1 cellular context compared by ENCODE assay signal in genomic region chr1:246532519-246532918, GRCh38.
TF ChIP-seq lines count a peak whose summit lies in the region.

No MANE protein-coding gene starts in this region.

TF ChIP-seq in K562, 482 proteins besides CTCF, POLR2A, EP300 and RAD21:
- TF ChIP-seq MLLT1 (IDR thresholded peaks at IDR 0.05): no peak
- no peak for TF ChIP-seq CEBPZ (IDR thresholded peaks at IDR 0.05; ENCODE audit: borderline replicate concordance, low read depth, low read length)
- TF ChIP-seq U2AF2 (optimal IDR thresholded peaks at IDR 0.05; ENCODE audit: low read depth, low read length): no peak
- TF ChIP-seq MCM2 (IDR thresholded peaks at IDR 0.05; ENCODE audit: low read depth): no peak
- no peak for TF ChIP-seq CEBPB (tag; IDR thresholded peaks at IDR 0.05)
- no peak for TF ChIP-seq HDAC8 (tag; IDR thresholded peaks at IDR 0.05)
- TF ChIP-seq ARHGAP35 (IDR thresholded peaks at IDR 0.05; ENCODE audit: partially characterized antibody): no peak
- TF ChIP-seq CBFA2T3 (IDR thresholded peaks at IDR 0.05): no peak
- TF ChIP-seq CHAMP1 (IDR thresholded peaks at IDR 0.05): no peak
- no peak for TF ChIP-seq DACH1 (IDR thresholded peaks at IDR 0.05; ENCODE audit: partially characterized antibody)
- no peak for TF ChIP-seq POLR2AphosphoS5 (IDR thresholded peaks at IDR 0.05; ENCODE audit: control insufficient read depth, insufficient read depth, low read depth, low read length)
- TF ChIP-seq E2F1 (CRISPR knock-in tag; IDR thresholded peaks at IDR 0.05): no peak
- TF ChIP-seq ZNF583 (CRISPR knock-in tag; IDR thresholded peaks at IDR 0.05): no peak
- no peak for TF ChIP-seq CLOCK (CRISPR knock-in tag; IDR thresholded peaks at IDR 0.05; ENCODE audit: borderline replicate concordance)
- no peak for TF ChIP-seq ZNF764 (CRISPR knock-in tag; IDR thresholded peaks at IDR 0.05; ENCODE audit: low read depth)
- TF ChIP-seq EHMT2 (IDR thresholded peaks at IDR 0.05): no peak
- TF ChIP-seq ZNF778 (CRISPR knock-in tag; IDR thresholded peaks at IDR 0.05): no peak
- TF ChIP-seq ILK (tag; IDR thresholded peaks at IDR 0.05; ENCODE audit: borderline replicate concordance, low read depth): no peak
- no peak for TF ChIP-seq FOXP4 (CRISPR knock-in tag; IDR thresholded peaks at IDR 0.05; ENCODE audit: borderline replicate concordance)
- TF ChIP-seq HOXB6 (CRISPR knock-in tag; IDR thresholded peaks at IDR 0.05; ENCODE audit: borderline replicate concordance): no peak
TF ChIP-seq in K562: peak in this region for 0.
